23 cellular contexts compared by ENCODE assay signal in genomic region chr10:51462076-51462779, GRCh38.
DNase-seq lines count a peak whose midpoint lies in the region; ATAC-seq, FAIRE-seq and TF ChIP-seq lines count a peak whose summit lies in the region.
"Had no signal": no experiment of that assay in that cellular context is flagged by ENCODE, and none has a peak within 500 bp of the region (broad histone marks: within the 10 kb centered on the region; RNA-seq: fewer than 3 reads in every experiment).

No MANE protein-coding gene starts in this region.

- H3K36me3 ChIP-seq in HEK293 (ENCODE audit: control insufficient read depth in 2 of 2, insufficient read depth in 1 of 2, low read length in 2 of 2), result no peaks in the 10 kb centered on the region
- no peaks in the 10 kb centered on the region for H3K36me3 ChIP-seq in ascending aorta
- H3K36me3 ChIP-seq in heart left ventricle, result no peaks in the 10 kb centered on the region
- H3K36me3 ChIP-seq in sigmoid colon, result no peaks in the 10 kb centered on the region
- H3K36me3 ChIP-seq in kidney (ENCODE audit: control insufficient read depth in 1 of 2, insufficient read depth in 2 of 2, low read length in 2 of 2), result no peaks in the 10 kb centered on the region
- H3K36me3 ChIP-seq: ovary, SJSA1, tibial nerve had no signal

- CTCF ChIA-PET in HEK293 (lab: Yijun Ruan, JAX), result no interaction called here

- TF ChIP-seq POLR2A in heart left ventricle (IDR thresholded peaks at IDR 0.05), result no peak
- no peak for TF ChIP-seq POLR2A in sigmoid colon (IDR thresholded peaks at IDR 0.05)

- peaks cover 5% of the 10 kb centered on the region for H3K4me1 ChIP-seq in HEK293 (ENCODE audit: control insufficient read depth, insufficient read depth, low read length)
- H3K4me1 ChIP-seq in ascending aorta, result peaks cover 3 to 35% of the 10 kb centered on the region in 2 donors
- peaks cover 0 to 40% (median 12%) of the 10 kb centered on the region in 12 donors for H3K4me1 ChIP-seq in heart left ventricle
- H3K4me1 ChIP-seq in sigmoid colon, result peaks cover 0 to 44% (median 25%) of the 10 kb centered on the region in 4 donors
- no peaks in the 10 kb centered on the region for H3K4me1 ChIP-seq in kidney (ENCODE audit: control insufficient read depth in 1 of 2, insufficient read depth in 1 of 2, low read depth in 1 of 2, low read length in 2 of 2)
- H3K4me1 ChIP-seq: SJSA1 had no signal

- H3K4me3 ChIP-seq in HEK293 (ENCODE audit: low read depth, low read length) (no peak overlapping the region), ascending aorta (peak overlapping the region; percentile 10 to 16), heart left ventricle (no peak overlapping the region), sigmoid colon (no peak overlapping the region), kidney (ENCODE audit: low read length in 2 of 2) (no peak overlapping the region)
- H3K4me3 ChIP-seq: ovary, SJSA1, tibial nerve had no signal

- POLR2A ChIA-PET in HEK293 (lab: Yijun Ruan, JAX), result no interaction called here

- TF ChIP-seq CTCF in HEK293 (tag by site-specific recombination; IDR thresholded peaks at IDR 0.05), result no peak
- no peak for TF ChIP-seq CTCF in ascending aorta (IDR thresholded peaks at IDR 0.05)
- TF ChIP-seq CTCF in heart left ventricle (IDR thresholded peaks at IDR 0.05), result no peak
- TF ChIP-seq CTCF in sigmoid colon (IDR thresholded peaks at IDR 0.05), result no peak
- no peak for TF ChIP-seq CTCF in kidney (IDR thresholded peaks at IDR 0.05; ENCODE audit: borderline replicate concordance, extremely low read depth, insufficient read depth)

- TF ChIP-seq EP300 in sigmoid colon (IDR thresholded peaks at IDR 0.05), result peak in 1 of 4 donors; percentile 5

- H3K27ac ChIP-seq in HEK293 (ENCODE audit: extremely low read depth, low read depth, low read length) (no peak overlapping the region), ascending aorta (peak overlapping the region; percentile 57 to 66), heart left ventricle (peak overlapping the region in 8 of 12 donors; percentile 0 to 28 (median 8)), sigmoid colon (peak overlapping the region in 3 of 4 donors; percentile 17 to 42 (median 31)), kidney (ENCODE audit: low read depth in 2 of 2, low read length in 2 of 2) (no peak overlapping the region)
- H3K27ac ChIP-seq: HL-60, ovary, SJSA1, tibial nerve had no signal

- no peak for FAIRE-seq in kidney (lab: Jason Lieb, UNC)

- H3K27me3 ChIP-seq in ascending aorta (no peaks in the 10 kb centered on the region), heart left ventricle (no peaks in the 10 kb centered on the region), sigmoid colon (no peaks in the 10 kb centered on the region)
- H3K27me3 ChIP-seq: ovary, SJSA1, tibial nerve had no signal

- ATAC-seq in heart left ventricle (peak; percentile 30 to 70 (median 64)), HG02763 (IDR thresholded peaks at IDR 0.05; ENCODE audit: unreplicated experiment) (no peak)
- ATAC-seq: stimulated activated effector memory CD8-positive, alpha-beta T cell treated with anti-CD3 and anti-CD28 coated beads, Interleukin-12 subunit alpha, Interleukin-12 subunit beta, amount 100 ng/mL, for 72 hours had no signal

- WGBS in heart left ventricle, 4 donors, result 27 to 43% (median 31%) methylated on average over 3 of the region's 3 CpGs
- WGBS in sigmoid colon, 2 donors, result 39 to 50% methylated on average over 3 of the region's 3 CpGs

- intact Hi-C loops in ascending aorta (cut with DNase I), result no loop called here
- intact Hi-C loops in heart left ventricle (cut with DNase I), result no loop called here
- intact Hi-C loops in sigmoid colon (cut with DNase I), result no loop called here
- intact Hi-C loops in kidney (cut with DNase I), result no loop called here

- DNase-seq in ascending aorta (ENCODE audit: low spot score in 2 of 2), result no peak
- DNase-seq in heart left ventricle, result no peak
- DNase-seq in sigmoid colon, result no peak
- DNase-seq in SKM-1 treated with dmso at 0.1 percent for 144 hours (lab: John Stamatoyannopoulos, UW; ENCODE audit: unreplicated experiment), result no peak
- no peak for DNase-seq in NCI-H526 treated with DMSO at 0.1 percent for 48 hours (lab: John Stamatoyannopoulos, UW)
- no peak for DNase-seq in kidney
- DNase-seq: activated CD4-positive, alpha-beta T cell treated with anti-CD3 and anti-CD28 coated beads for 48 hours; activated naive CD4-positive, alpha-beta T cell treated with anti-CD3 and anti-CD28 coated beads, Interleukin-2, amount 50 U/mL, for 16 hours; AML-193; dermis blood vessel endothelial cell; GDM1; KG1; NCI-H1092 treated with DMSO at 0.1 percent for 48 hours; NCI-H526; ovary; stimulated activated CD4-positive, alpha-beta T cell treated with anti-CD3 and anti-CD28 coated beads, Interleukin-12 subunit alpha, Interleukin-12 subunit beta, amount 100 ng/mL, for 4 hours; T1000 had no signal

- H3K9me3 ChIP-seq in HEK293 (ENCODE audit: control insufficient read depth, insufficient read depth, low read depth, low read length) (no peaks in the 10 kb centered on the region), ascending aorta (no peaks in the 10 kb centered on the region), heart left ventricle (no peaks in the 10 kb centered on the region), sigmoid colon (no peaks in the 10 kb centered on the region), kidney (ENCODE audit: control insufficient read depth in 1 of 2, low read length in 2 of 2) (no peaks in the 10 kb centered on the region)
- H3K9me3 ChIP-seq: ovary, SJSA1, tibial nerve had no signal

- no peak overlapping the region for H3K9ac ChIP-seq in kidney (ENCODE audit: low read length in 2 of 2)

TF ChIP-seq in HEK293, 187 proteins besides CTCF, POLR2A, EP300 and RAD21:
- TF ChIP-seq ZSCAN4 (tag by site-specific recombination; IDR thresholded peaks at IDR 0.05) (no peak), PRDM6 (tag by site-specific recombination; IDR thresholded peaks at IDR 0.05) (peak; percentile 80)

Comparison
In these comparisons a context has a peak if more than half of its experiments do, and no peak if none do; other contexts are left out.
1. H3K27ac ChIP-seq: peak in ascending aorta (2 of 2), heart left ventricle (8 of 12) and sigmoid colon (3 of 4); none in HEK293 (single experiment) and kidney (0 of 2).
2. H3K4me3 ChIP-seq: peak in ascending aorta (2 of 2); none in HEK293 (single experiment), heart left ventricle (0 of 12), sigmoid colon (0 of 4) and kidney (0 of 2).